Comparison of ENCODE assay signal across 16 cellular contexts in genomic region chr12:94795053-94795452, GRCh38.
DNase-seq lines count a peak whose midpoint lies in the region; ATAC-seq and TF ChIP-seq lines count a peak whose summit lies in the region.
"Had no signal": no experiment of that assay in that cellular context is flagged by ENCODE, and none has a peak within 500 bp of the region (broad histone marks: within the 10 kb centered on the region; RNA-seq: fewer than 3 reads in every experiment).

No MANE protein-coding gene starts in this region.

- 92% methylated on average over 2 of the region's 4 CpGs; no CpG with 5 or more reads in 1 of the 2 experiments for WGBS in mesodermal cell (ENCODE audit: insufficient coverage in 2 of 2), 2 experiments
- 92% methylated on average over 4 of the region's 4 CpGs for WGBS in esophagus muscularis mucosa

- no peak overlapping the region for H3K9ac ChIP-seq in DND-41 (ENCODE audit: low read depth, low read length)
- H3K9ac ChIP-seq: KMS-11 had no signal

- peak overlapping the region; percentile 27 for H3K27ac Mint-ChIP-seq in activated B cell treated with CpG ODN at 0.5 μM for 24 hours
- H3K27ac Mint-ChIP-seq: CD4-positive, alpha-beta T cell had no signal

- CTCF ChIA-PET in HEK293 (lab: Yijun Ruan, JAX): interaction anchor here (0.5 kb wide), 1 partner anchor 1521 kb away, joined by 3 read pairs; no protein-coding TSS in a partner anchor
- CTCF ChIA-PET in activated B cell treated with CpG ODN at 0.5 μM for 24 hours (lab: Charles Lee): no interaction called here

- H3K4me1 ChIP-seq in DND-41 (ENCODE audit: insufficient read depth, low read length) (no peaks in the 10 kb centered on the region), HEK293 (ENCODE audit: control insufficient read depth, insufficient read depth, low read length) (no peaks in the 10 kb centered on the region), mesodermal cell (ENCODE audit: control insufficient read depth, insufficient read depth, low read length, poor library complexity, severe bottlenecking) (peaks cover 21% of the 10 kb centered on the region), esophagus muscularis mucosa (peaks cover 0 to 26% (median 17%) of the 10 kb centered on the region in 4 donors)
- H3K4me1 ChIP-seq: BE2C had no signal

- H3K27me3 Mint-ChIP-seq in activated B cell treated with CpG ODN at 0.5 μM for 24 hours: no peaks in the 10 kb centered on the region

- no peak for TF ChIP-seq POLR2A in esophagus muscularis mucosa (IDR thresholded peaks at IDR 0.05; ENCODE audit: low read depth)

- H4K20me1 ChIP-seq in DND-41 (ENCODE audit: insufficient read depth, low read length): no peaks in the 10 kb centered on the region

- no peak overlapping the region for H3K4me2 ChIP-seq in DND-41 (ENCODE audit: insufficient read depth, low read length)
- H3K4me2 ChIP-seq: KMS-11 had no signal

- peaks cover 48% of the 10 kb centered on the region for H3K4me1 Mint-ChIP-seq in activated B cell treated with CpG ODN at 0.5 μM for 24 hours

- POLR2A ChIA-PET in HEK293 (lab: Yijun Ruan, JAX) (no interaction called here), activated B cell treated with CpG ODN at 0.5 μM for 24 hours (lab: Charles Lee) (interaction anchor here (0.7 kb wide), 1 partner anchor 22 kb away, joined by 4 read pairs; no protein-coding TSS in a partner anchor)

- H2AFZ ChIP-seq in DND-41 (ENCODE audit: low read depth, low read length): no peak overlapping the region

- no peaks in the 10 kb centered on the region for H3K9me3 Mint-ChIP-seq in activated B cell treated with CpG ODN at 0.5 μM for 24 hours
- H3K9me3 Mint-ChIP-seq: CD4-positive, alpha-beta T cell had no signal

- peak; percentile 68 for DNase-seq in DND-41
- DNase-seq in activated B cell treated with CpG ODN at 0.5 μM for 24 hours: no peak
- no peak for DNase-seq in esophagus muscularis mucosa (ENCODE audit: extremely low spot score)
- DNase-seq in NCI-H2171 treated with DMSO at 0.1 percent for 48 hours (lab: John Stamatoyannopoulos, UW): no peak
- DNase-seq: BE2C, Calu3, GOT3, NCI-H1092, NCI-H69 had no signal

- peaks cover 56% of the 10 kb centered on the region for H3K36me3 Mint-ChIP-seq in activated B cell treated with CpG ODN at 0.5 μM for 24 hours (ENCODE audit: low read depth)

- H3K4me3 ChIP-seq in DND-41 (ENCODE audit: low read depth in 1 of 2, low read length in 2 of 2) (no peak overlapping the region), HEK293 (ENCODE audit: low read depth, low read length) (no peak overlapping the region), mesodermal cell (ENCODE audit: extremely low read depth, insufficient read depth, low read length, poor library complexity, severe bottlenecking) (no peak overlapping the region), esophagus muscularis mucosa (no peak overlapping the region)
- H3K4me3 ChIP-seq: MG63, SJCRH30 had no signal

- H3K36me3 ChIP-seq in DND-41 (ENCODE audit: insufficient read depth, low read length) (no peaks in the 10 kb centered on the region), HEK293 (ENCODE audit: control insufficient read depth in 2 of 2, insufficient read depth in 1 of 2, low read length in 2 of 2) (no peaks in the 10 kb centered on the region), mesodermal cell (ENCODE audit: control insufficient read depth, insufficient read depth, low read length) (no peaks in the 10 kb centered on the region), esophagus muscularis mucosa (no peaks in the 10 kb centered on the region)
- H3K36me3 ChIP-seq: BE2C, MG63, SJCRH30 had no signal

- H3K27ac ChIP-seq in DND-41 (ENCODE audit: low read length): no peak overlapping the region
- H3K27ac ChIP-seq in HEK293 (ENCODE audit: extremely low read depth, low read depth, low read length): no peak overlapping the region
- peak overlapping the region; percentile 33 for H3K27ac ChIP-seq in mesodermal cell (ENCODE audit: low read depth, low read length, severe bottlenecking)
- H3K27ac ChIP-seq in esophagus muscularis mucosa (replicated peaks in 1 of 4): no peak overlapping the region
- H3K27ac ChIP-seq: KMS-11, SJCRH30 had no signal

- no peaks in the 10 kb centered on the region for H3K79me2 ChIP-seq in DND-41 (ENCODE audit: insufficient read depth, low read length)

- no peak overlapping the region for H3K4me3 Mint-ChIP-seq in activated B cell treated with CpG ODN at 0.5 μM for 24 hours
- H3K4me3 Mint-ChIP-seq: CD4-positive, alpha-beta T cell had no signal

- TF ChIP-seq EP300 in esophagus muscularis mucosa (IDR thresholded peaks at IDR 0.05): no peak

- ATAC-seq in DND-41 (ENCODE audit: insufficient read depth, low read depth): peak; percentile 99
- no peak for ATAC-seq in activated B cell treated with CpG ODN at 0.5 μM for 24 hours (ENCODE audit: low read depth)
- no peak for ATAC-seq in GM19455 (IDR thresholded peaks at IDR 0.05; ENCODE audit: unreplicated experiment)

- intact Hi-C loops in activated B cell treated with CpG ODN at 0.5 μM for 24 hours (cut with micrococcal nuclease): loop anchor here (1.0 kb wide), 1 partner anchor 8 kb away; no protein-coding TSS in a partner anchor
- intact Hi-C loops in esophagus muscularis mucosa (cut with DNase I): no loop called here

- H3K27me3 ChIP-seq in DND-41 (ENCODE audit: insufficient read depth, low read length, poor library complexity) (no peaks in the 10 kb centered on the region), esophagus muscularis mucosa (no peaks in the 10 kb centered on the region)
- H3K27me3 ChIP-seq: BE2C, MG63, SJCRH30 had no signal

- no peak for TF ChIP-seq CTCF in DND-41 (IDR thresholded peaks at IDR 0.05; ENCODE audit: borderline replicate concordance, extremely low read depth, low read length, poor library complexity, severe bottlenecking)
- TF ChIP-seq CTCF in HEK293 (tag by site-specific recombination; IDR thresholded peaks at IDR 0.05): no peak
- TF ChIP-seq CTCF in activated B cell treated with CpG ODN at 0.5 μM for 24 hours (IDR thresholded peaks at IDR 0.05): no peak
- TF ChIP-seq CTCF in esophagus muscularis mucosa (IDR thresholded peaks at IDR 0.05): no peak

- H3K9me3 ChIP-seq in DND-41 (ENCODE audit: insufficient read depth, low read length, severe bottlenecking): no peaks in the 10 kb centered on the region
- no peaks in the 10 kb centered on the region for H3K9me3 ChIP-seq in HEK293 (ENCODE audit: control insufficient read depth, insufficient read depth, low read depth, low read length)
- no peaks in the 10 kb centered on the region for H3K9me3 ChIP-seq in mesodermal cell (ENCODE audit: control insufficient read depth, low read length)
- H3K9me3 ChIP-seq in esophagus muscularis mucosa: no peaks in the 10 kb centered on the region
- H3K9me3 ChIP-seq: BE2C, MG63, SJCRH30 had no signal

TF ChIP-seq in HEK293, 187 proteins besides CTCF, POLR2A, EP300 and RAD21:
- TF ChIP-seq WT1 (tag by site-specific recombination; IDR thresholded peaks at IDR 0.05) (0 out of 2 replicates have a peak, but pooled peaks have one; percentile 46), ZNF416 (tag by site-specific recombination; IDR thresholded peaks at IDR 0.05) (no peak)
